8 cellular contexts compared by ENCODE assay signal in genomic region chr21:34129971-34130597, GRCh38. TPM values are rescaled to one million over a fixed set of nuclear protein-coding genes. Genes with fewer than 3 reads are reported as not detected.
DNase-seq lines count a peak whose midpoint lies in the region; ATAC-seq and TF ChIP-seq lines count a peak whose summit lies in the region.

No MANE protein-coding gene starts in this region.

- H3K4me3 ChIP-seq in HEK293 (ENCODE audit: low read depth, low read length): no peak overlapping the region
- H3K4me3 ChIP-seq in skeletal muscle tissue (ENCODE audit: low read length in 3 of 3): peak overlapping the region; percentile 41 to 54 (median 48)

- POLR2A ChIA-PET in HEK293 (lab: Yijun Ruan, JAX): interaction anchor here (0.9 kb wide), 1 partner anchor 57 kb away, joined by 3 read pairs; the partner anchor contains the start of genes MRPS6 and SLC5A3
- POLR2A ChIA-PET in activated CD8-positive, alpha-beta T cell treated with anti-CD3 and anti-CD28 coated beads for 36 hours (lab: Charles Lee): interaction anchor here (0.6 to 2.0 kb wide), 8 partner anchors 9 to 196 kb away, joined by 3 to 10 read pairs (median 4); no protein-coding TSS in a partner anchor

- peak overlapping the region; percentile 58 for H3K4me3 Mint-ChIP-seq in activated CD8-positive, alpha-beta T cell treated with anti-CD3 and anti-CD28 coated beads for 36 hours

- TF ChIP-seq CTCF in HEK293 (tag by site-specific recombination; IDR thresholded peaks at IDR 0.05): no peak
- TF ChIP-seq CTCF in activated CD8-positive, alpha-beta T cell treated with anti-CD3 and anti-CD28 coated beads for 36 hours (IDR thresholded peaks at IDR 0.05): no peak

- H3K27ac Mint-ChIP-seq in activated CD8-positive, alpha-beta T cell treated with anti-CD3 and anti-CD28 coated beads for 36 hours: peak overlapping the region; percentile 92

- H3K27me3 ChIP-seq in skeletal muscle tissue (ENCODE audit: control insufficient read depth in 3 of 3, insufficient read depth in 3 of 3, low read length in 3 of 3): no peaks in the 10 kb centered on the region

- peak overlapping the region in 2 of 3 donors; percentile 64 to 74 for H3K9ac ChIP-seq in skeletal muscle tissue (ENCODE audit: low read depth in 1 of 3, low read length in 3 of 3)

- H3K27me3 Mint-ChIP-seq in activated CD8-positive, alpha-beta T cell treated with anti-CD3 and anti-CD28 coated beads for 36 hours: no peaks in the 10 kb centered on the region

- H3K4me1 ChIP-seq in HEK293 (ENCODE audit: control insufficient read depth, insufficient read depth, low read length) (peaks cover 26% of the 10 kb centered on the region), skeletal muscle tissue (ENCODE audit: control insufficient read depth in 3 of 3, insufficient read depth in 3 of 3, low read length in 3 of 3) (peaks cover 62 to 86% (median 68%) of the 10 kb centered on the region in 3 donors)

- no peaks in the 10 kb centered on the region for H3K9me3 Mint-ChIP-seq in activated CD8-positive, alpha-beta T cell treated with anti-CD3 and anti-CD28 coated beads for 36 hours

- no peaks in the 10 kb centered on the region for H3K9me3 ChIP-seq in HEK293 (ENCODE audit: control insufficient read depth, insufficient read depth, low read depth, low read length)
- no peaks in the 10 kb centered on the region for H3K9me3 ChIP-seq in skeletal muscle tissue (ENCODE audit: control insufficient read depth in 3 of 3, low read length in 3 of 3)

- H3K36me3 Mint-ChIP-seq in activated CD8-positive, alpha-beta T cell treated with anti-CD3 and anti-CD28 coated beads for 36 hours (ENCODE audit: low read depth): peaks cover 78% of the 10 kb centered on the region

- CTCF ChIA-PET in HEK293 (lab: Yijun Ruan, JAX): interaction anchor here (0.6 to 2.9 kb wide), 8 partner anchors 10 to 503 kb away, joined by 3 to 12 read pairs (median 4); no protein-coding TSS in a partner anchor
- CTCF ChIA-PET in activated CD8-positive, alpha-beta T cell treated with anti-CD3 and anti-CD28 coated beads for 36 hours (lab: Charles Lee): interaction anchor here (1.0 to 9.6 kb wide), 14 partner anchors 10 to 218 kb away, joined by 3 to 65 read pairs (median 4); no protein-coding TSS in a partner anchor

- peaks cover 0 to 10% of the 10 kb centered on the region in 2 experiments; a peak in 1 of 3 replicates for H3K36me3 ChIP-seq in HEK293 (ENCODE audit: control insufficient read depth in 2 of 2, insufficient read depth in 1 of 2, low read length in 2 of 2)
- H3K36me3 ChIP-seq in skeletal muscle tissue (ENCODE audit: control insufficient read depth in 3 of 3, insufficient read depth in 3 of 3, low read length in 3 of 3): peaks cover 0 to 15% (median 10%) of the 10 kb centered on the region in 3 donors

- peaks cover 81% of the 10 kb centered on the region for H3K4me1 Mint-ChIP-seq in activated CD8-positive, alpha-beta T cell treated with anti-CD3 and anti-CD28 coated beads for 36 hours (ENCODE audit: low read depth)

- peak overlapping the region; percentile 59 for H3K27ac ChIP-seq in HEK293 (ENCODE audit: extremely low read depth, low read depth, low read length)
- H3K27ac ChIP-seq in skeletal muscle tissue (ENCODE audit: low read depth, low read length): peak overlapping the region; percentile 82

- ATAC-seq in activated CD8-positive, alpha-beta T cell treated with anti-CD3 and anti-CD28 coated beads for 36 hours: peak; percentile 25
- ATAC-seq in left cardiac atrium: peak; percentile 19 to 50

- intact Hi-C loops in activated CD8-positive, alpha-beta T cell treated with anti-CD3 and anti-CD28 coated beads for 36 hours (cut with micrococcal nuclease): loop anchor here (2.0 to 5.0 kb wide), 2 partner anchors 53 to 69 kb away; no protein-coding TSS in a partner anchor
- intact Hi-C loops in left cardiac atrium (cut with DNase I): loop anchor here in 1 of 2 donors (2.0 to 5.0 kb wide), 2 partner anchors 48 to 219 kb away; no protein-coding TSS in a partner anchor

- peak; percentile 29 for DNase-seq in activated CD8-positive, alpha-beta T cell treated with anti-CD3 and anti-CD28 coated beads for 36 hours
- no peak for DNase-seq in left cardiac atrium
- no peak for DNase-seq in NCI-H2107 treated with DMSO at 0.1 percent for 48 hours (lab: John Stamatoyannopoulos, UW; ENCODE audit: unreplicated experiment)
- DNase-seq in D341Med (ENCODE audit: low spot score): no peak
- DNase-seq in NCI-H2081 treated with DMSO at 0.1 percent for 48 hours (lab: John Stamatoyannopoulos, UW): no peak
- DNase-seq in COR-L47 (lab: John Stamatoyannopoulos, UW): no peak

TF ChIP-seq in HEK293, 187 proteins besides CTCF, POLR2A, EP300 and RAD21:
- no peak for TF ChIP-seq ATF2 (tag by site-specific recombination; IDR thresholded peaks at IDR 0.05; ENCODE audit: low read depth)
- TF ChIP-seq ZBTB44 (tag by site-specific recombination; IDR thresholded peaks at IDR 0.05): 0 out of 2 replicates have a peak, but pooled peaks have one; percentile 6
- TF ChIP-seq ZIC2 (tag by site-specific recombination; IDR thresholded peaks at IDR 0.05): 0 out of 2 replicates have a peak, but pooled peaks have one; percentile 9
- TF ChIP-seq ZFP37 (tag by site-specific recombination; IDR thresholded peaks at IDR 0.05): no peak
- peak; percentile 33; the same call in 1 of the 2 replicates for TF ChIP-seq PRDM10 (tag by site-specific recombination; IDR thresholded peaks at IDR 0.05)

RNA-seq across cellular contexts. Expression of gene MRPS6, which starts 56.7 kb away (rescaled TPM):
- 10 to 100 TPM; 93.9 to 95.2 TPM for total RNA-seq in activated CD8-positive, alpha-beta T cell treated with anti-CD3 and anti-CD28 coated beads for 36 hours
- 10 to 100 TPM; 54.8 to 67.2 TPM for total RNA-seq in left cardiac atrium
- total RNA-seq in skeletal muscle tissue: 18.8 TPM

RNA-seq across cellular contexts. Expression of gene SLC5A3, which starts 56.7 kb away (rescaled TPM):
- total RNA-seq in activated CD8-positive, alpha-beta T cell treated with anti-CD3 and anti-CD28 coated beads for 36 hours: 10 to 100 TPM; 21.1 to 21.9 TPM
- total RNA-seq in left cardiac atrium: 10 to 100 TPM in 1 of 2 donors, 1 to 10 TPM in 1; 6.6 to 13.4 TPM
- 21.4 TPM for total RNA-seq in skeletal muscle tissue
